ENCODE assay signal across 8 cellular contexts in the genomic region with DNA sequence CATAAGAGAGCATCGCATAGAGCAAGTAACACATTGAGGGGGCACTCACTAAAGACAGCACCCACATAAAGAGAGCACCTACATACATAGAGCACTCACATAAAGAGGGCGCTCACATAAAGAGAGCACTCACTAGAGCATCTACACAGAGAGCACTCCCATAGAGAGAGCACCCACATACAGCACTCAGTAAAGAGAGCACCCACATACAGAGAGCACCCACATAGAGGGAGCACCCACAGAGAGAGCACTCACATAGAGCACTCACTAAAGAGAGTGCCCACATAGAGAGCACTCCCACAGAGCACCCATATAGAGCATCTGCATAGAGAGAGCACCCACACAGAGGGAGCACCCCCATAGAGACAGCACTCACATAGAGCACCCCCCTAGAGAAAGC. TPM values are rescaled to one million over a fixed set of nuclear protein-coding genes. Genes with fewer than 3 reads are reported as not detected.
A peak's percentile ranks its signal among the peaks of the same experiment; 100 is the strongest.
DNase-seq lines count a peak whose midpoint lies in the region; ATAC-seq lines count a peak whose summit lies in the region.

No MANE protein-coding gene starts in this region.

- no peaks in the 10 kb centered on the region for H3K27me3 Mint-ChIP-seq in activated naive CD8-positive, alpha-beta T cell
- H3K27me3 Mint-ChIP-seq in activated naive CD8-positive, alpha-beta T cell treated with anti-CD3 and anti-CD28 coated beads for 36 hours: peaks cover 12% of the 10 kb centered on the region
- peaks cover 19% of the 10 kb centered on the region for H3K27me3 Mint-ChIP-seq in activated naive CD8-positive, alpha-beta T cell treated with anti-CD3 and anti-CD28 coated beads, Interleukin-2, amount 10 ng/mL, durations not matched to agents 7 days and 5 days
- peaks cover 8% of the 10 kb centered on the region for H3K27me3 Mint-ChIP-seq in stimulated activated memory B cell treated with anti-CD40 and anti-IgM and Interleukin-4, amounts not matched to agents 10 μg/mL and 1 μg/mL and 100 μg/mL, for 72 hours

- H3K27ac Mint-ChIP-seq in activated naive CD8-positive, alpha-beta T cell: no peak overlapping the region
- no peak overlapping the region for H3K27ac Mint-ChIP-seq in activated naive CD8-positive, alpha-beta T cell treated with anti-CD3 and anti-CD28 coated beads for 36 hours
- H3K27ac Mint-ChIP-seq in activated naive CD8-positive, alpha-beta T cell treated with anti-CD3 and anti-CD28 coated beads, Interleukin-2, amount 10 ng/mL, durations not matched to agents 7 days and 5 days: no peak overlapping the region
- peak overlapping the region; percentile 26 for H3K27ac Mint-ChIP-seq in stimulated activated memory B cell treated with anti-CD40 and anti-IgM and Interleukin-4, amounts not matched to agents 10 μg/mL and 1 μg/mL and 100 μg/mL, for 72 hours

- H3K4me1 Mint-ChIP-seq in activated naive CD8-positive, alpha-beta T cell (ENCODE audit: low read depth): peaks cover 13% of the 10 kb centered on the region
- peaks cover 7% of the 10 kb centered on the region for H3K4me1 Mint-ChIP-seq in activated naive CD8-positive, alpha-beta T cell treated with anti-CD3 and anti-CD28 coated beads for 36 hours
- H3K4me1 Mint-ChIP-seq in activated naive CD8-positive, alpha-beta T cell treated with anti-CD3 and anti-CD28 coated beads, Interleukin-2, amount 10 ng/mL, durations not matched to agents 7 days and 5 days: peaks cover 5% of the 10 kb centered on the region
- peaks cover 18% of the 10 kb centered on the region for H3K4me1 Mint-ChIP-seq in stimulated activated memory B cell treated with anti-CD40 and anti-IgM and Interleukin-4, amounts not matched to agents 10 μg/mL and 1 μg/mL and 100 μg/mL, for 72 hours

- DNase-seq in activated naive CD8-positive, alpha-beta T cell treated with anti-CD3 and anti-CD28 coated beads for 36 hours: no peak
- DNase-seq in activated naive CD8-positive, alpha-beta T cell treated with anti-CD3 and anti-CD28 coated beads, Interleukin-2, amount 10 ng/mL, durations not matched to agents 7 days and 5 days: no peak
- DNase-seq in retina (no peak), NOMO-1 treated with DMSO at 0.1 percent for 48 hours (lab: John Stamatoyannopoulos, UW; ENCODE audit: unreplicated experiment) (no peak), islet precursor cell (no peak)

- H3K4me3 Mint-ChIP-seq in activated naive CD8-positive, alpha-beta T cell: peak overlapping the region; percentile 80
- no peak overlapping the region for H3K4me3 Mint-ChIP-seq in activated naive CD8-positive, alpha-beta T cell treated with anti-CD3 and anti-CD28 coated beads for 36 hours
- peak overlapping the region; percentile 68 for H3K4me3 Mint-ChIP-seq in activated naive CD8-positive, alpha-beta T cell treated with anti-CD3 and anti-CD28 coated beads, Interleukin-2, amount 10 ng/mL, durations not matched to agents 7 days and 5 days
- H3K4me3 Mint-ChIP-seq in stimulated activated memory B cell treated with anti-CD40 and anti-IgM and Interleukin-4, amounts not matched to agents 10 μg/mL and 1 μg/mL and 100 μg/mL, for 72 hours: peak overlapping the region; percentile 63

- H3K9me3 Mint-ChIP-seq in activated naive CD8-positive, alpha-beta T cell (ENCODE audit: low read depth): no peaks in the 10 kb centered on the region
- H3K9me3 Mint-ChIP-seq in activated naive CD8-positive, alpha-beta T cell treated with anti-CD3 and anti-CD28 coated beads for 36 hours: no peaks in the 10 kb centered on the region
- no peaks in the 10 kb centered on the region for H3K9me3 Mint-ChIP-seq in activated naive CD8-positive, alpha-beta T cell treated with anti-CD3 and anti-CD28 coated beads, Interleukin-2, amount 10 ng/mL, durations not matched to agents 7 days and 5 days
- no peaks in the 10 kb centered on the region for H3K9me3 Mint-ChIP-seq in stimulated activated memory B cell treated with anti-CD40 and anti-IgM and Interleukin-4, amounts not matched to agents 10 μg/mL and 1 μg/mL and 100 μg/mL, for 72 hours

- POLR2A ChIA-PET in activated naive CD8-positive, alpha-beta T cell treated with anti-CD3 and anti-CD28 coated beads, Interleukin-2, amount 10 ng/mL, durations not matched to agents 7 days and 5 days (lab: Charles Lee): interaction anchor here (1.0 to 2.9 kb wide), 7 partner anchors 44 to 418 kb away, joined by 3 to 19 read pairs (median 5); a partner anchor contains a TSS

- ATAC-seq in HG02943 (IDR thresholded peaks at IDR 0.05; ENCODE audit: low read depth, unreplicated experiment): peak; percentile 13
- peak; percentile 9 for ATAC-seq in activated naive CD8-positive, alpha-beta T cell treated with anti-CD3 and anti-CD28 coated beads, Interleukin-2, amount 10 ng/mL, durations not matched to agents 7 days and 5 days (ENCODE audit: low read depth)
- no peak for ATAC-seq in stimulated activated memory B cell treated with anti-CD40 and anti-IgM and Interleukin-4, amounts not matched to agents 10 μg/mL and 1 μg/mL and 100 μg/mL, for 72 hours

- H3K36me3 Mint-ChIP-seq in activated naive CD8-positive, alpha-beta T cell: no peaks in the 10 kb centered on the region
- H3K36me3 Mint-ChIP-seq in activated naive CD8-positive, alpha-beta T cell treated with anti-CD3 and anti-CD28 coated beads for 36 hours: no peaks in the 10 kb centered on the region
- no peaks in the 10 kb centered on the region for H3K36me3 Mint-ChIP-seq in activated naive CD8-positive, alpha-beta T cell treated with anti-CD3 and anti-CD28 coated beads, Interleukin-2, amount 10 ng/mL, durations not matched to agents 7 days and 5 days
- H3K36me3 Mint-ChIP-seq in stimulated activated memory B cell treated with anti-CD40 and anti-IgM and Interleukin-4, amounts not matched to agents 10 μg/mL and 1 μg/mL and 100 μg/mL, for 72 hours: no peaks in the 10 kb centered on the region

RNA-seq across cellular contexts. Expression of a gene that starts 47.8 kb away (rescaled TPM):
- total RNA-seq in activated naive CD8-positive, alpha-beta T cell treated with anti-CD3 and anti-CD28 coated beads for 36 hours: 10 to 100 TPM; 52.5 to 53.4 TPM
- total RNA-seq in activated naive CD8-positive, alpha-beta T cell treated with anti-CD3 and anti-CD28 coated beads, Interleukin-2, amount 10 ng/mL, durations not matched to agents 7 days and 5 days: 10 to 100 TPM; 73.1 to 75.0 TPM
